Comparison of ENCODE assay signal across 8 cellular contexts in the genomic region with DNA sequence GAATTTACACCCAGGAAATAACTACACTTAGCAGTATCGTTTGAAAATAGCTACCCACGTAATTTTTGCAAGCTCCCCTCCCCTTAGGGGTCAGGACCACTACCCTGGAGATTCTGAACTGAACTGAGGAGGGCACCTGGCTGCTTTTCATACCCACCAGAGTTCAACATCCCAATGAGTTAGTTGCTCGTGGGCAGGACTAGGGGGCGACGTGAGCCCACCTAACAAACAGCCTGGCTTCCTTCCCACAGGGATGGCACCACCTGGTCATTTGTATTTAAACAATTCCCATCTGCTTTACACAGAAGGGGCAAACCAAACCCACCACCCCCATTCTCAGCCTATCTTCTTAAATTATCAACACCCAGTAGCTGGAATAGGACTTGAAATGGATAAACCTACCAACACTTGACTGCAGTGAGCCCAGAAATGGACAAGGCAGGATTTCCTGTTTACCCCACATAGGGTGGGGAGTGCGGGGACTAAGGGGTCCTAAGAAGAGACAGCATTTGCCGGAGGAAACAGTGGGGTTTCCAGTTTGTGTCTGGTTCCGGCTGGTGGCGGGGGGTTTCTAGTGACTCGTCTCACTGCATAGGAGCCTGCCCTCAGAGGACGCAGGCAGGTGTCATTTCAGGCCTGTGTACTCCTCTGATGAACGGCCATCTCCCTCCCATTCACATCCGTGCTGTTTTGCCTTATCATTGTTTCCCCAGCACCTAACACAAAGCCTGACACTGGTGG. TPM values are rescaled to one million over a fixed set of nuclear protein-coding genes. Genes with fewer than 3 reads are reported as not detected.
DNase-seq lines count a peak whose midpoint lies in the region; ATAC-seq, FAIRE-seq and TF ChIP-seq lines count a peak whose summit lies in the region.

No MANE protein-coding gene starts in this region.

- FAIRE-seq in H1 (lab: Jason Lieb, UNC) = peak; percentile 83

- H2AK5ac ChIP-seq in H1 (ENCODE audit: low read depth, low read length) = 0 out of 2 replicates have a peak overlapping the region, but pooled peaks have one; percentile 68

- no peak overlapping the region for H3K14ac ChIP-seq in H1 (ENCODE audit: insufficient read length)

- H2BK12ac ChIP-seq in H1 (ENCODE audit: low read depth, low read length) = no peak overlapping the region

- H3K18ac ChIP-seq in H1 (ENCODE audit: extremely low read depth, low read length) = no peak overlapping the region

- no peaks in the 10 kb centered on the region for H3K23me2 ChIP-seq in H1 (ENCODE audit: low read depth, low read length)

- no peak overlapping the region for H3K27ac ChIP-seq in H1 (ENCODE audit: low read depth, low read length)

- no peaks in the 10 kb centered on the region for H3K27me3 ChIP-seq in H1 (replicated peaks in 1 of 4; ENCODE audit: control insufficient read depth in 3 of 4, extremely low read depth in 1 of 4, insufficient read depth in 3 of 4, low read length in 3 of 4)

- no peak overlapping the region for H2BK120ac ChIP-seq in H1 (replicated peaks; ENCODE audit: low read depth, low read length)

- peaks cover 2 to 11% (median 5%) of the 10 kb centered on the region in 4 experiments; a peak in 4 of 7 replicates for H3K4me1 ChIP-seq in H1 (replicated peaks in 1 of 4; ENCODE audit: control insufficient read depth in 3 of 4, insufficient read depth in 4 of 4, low read length in 3 of 4)

- H4K20me1 ChIP-seq in H1 (replicated peaks in 1 of 2; ENCODE audit: control insufficient read depth in 1 of 2, insufficient read depth in 2 of 2, low read length in 2 of 2) = peaks cover 2 to 4% of the 10 kb centered on the region in 2 experiments

- intact Hi-C loops in activated naive CD4-positive, alpha-beta T cell treated with anti-CD3 and anti-CD28 coated beads for 36 hours (cut with micrococcal nuclease) = loop anchor here (1.0 to 10.0 kb wide), 3 partner anchors 149 to 711 kb away; partner anchors contain the start of gene HRH1

- no peak overlapping the region for H2BK20ac ChIP-seq in H1 (ENCODE audit: low read length)

- ATAC-seq in stimulated activated memory B cell treated with anti-CD40 and anti-IgM and Interleukin-4, amounts not matched to agents 10 μg/mL and 1 μg/mL and 100 μg/mL, for 72 hours = peak; percentile 31

- peaks cover 6% of the 10 kb centered on the region for H3K4me1 Mint-ChIP-seq in activated naive CD4-positive, alpha-beta T cell treated with anti-CD3 and anti-CD28 coated beads for 36 hours (ENCODE audit: low read depth)
- H3K4me1 Mint-ChIP-seq in stimulated activated memory B cell treated with anti-CD40 and anti-IgM and Interleukin-4, amounts not matched to agents 10 μg/mL and 1 μg/mL and 100 μg/mL, for 72 hours = peaks cover 19% of the 10 kb centered on the region

- no peak overlapping the region; the same call in 1 of the 2 replicates for H2BK15ac ChIP-seq in H1 (ENCODE audit: low read length)

- no peaks in the 10 kb centered on the region for H3K79me2 ChIP-seq in H1 (ENCODE audit: control insufficient read depth in 1 of 2, insufficient read depth in 2 of 2, low read length in 2 of 2)

- no peak overlapping the region for H2AFZ ChIP-seq in H1 (ENCODE audit: low read length)

- peak; percentile 81 to 86 for TF ChIP-seq RAD21 in H1 (IDR thresholded peaks at IDR 0.05 in 1 of 2, conservative IDR thresholded peaks at IDR 0.05 in 1 of 2; ENCODE audit: low read depth in 2 of 2, low read length in 2 of 2)

- H4K91ac ChIP-seq in H1 (replicated peaks; ENCODE audit: insufficient read length, low read length) = no peak overlapping the region

- POLR2A ChIA-PET in H1 (lab: Charles Lee; ENCODE audit: partially characterized antibody) = no interaction called here

- no peaks in the 10 kb centered on the region for H3K27me3 Mint-ChIP-seq in activated naive CD4-positive, alpha-beta T cell treated with anti-CD3 and anti-CD28 coated beads for 36 hours (ENCODE audit: low read depth)
- no peaks in the 10 kb centered on the region for H3K27me3 Mint-ChIP-seq in stimulated activated memory B cell treated with anti-CD40 and anti-IgM and Interleukin-4, amounts not matched to agents 10 μg/mL and 1 μg/mL and 100 μg/mL, for 72 hours

- no peak overlapping the region for H3K4me3 Mint-ChIP-seq in activated naive CD4-positive, alpha-beta T cell treated with anti-CD3 and anti-CD28 coated beads for 36 hours
- H3K4me3 Mint-ChIP-seq in stimulated activated memory B cell treated with anti-CD40 and anti-IgM and Interleukin-4, amounts not matched to agents 10 μg/mL and 1 μg/mL and 100 μg/mL, for 72 hours = no peak overlapping the region

- H3K9me3 Mint-ChIP-seq in activated naive CD4-positive, alpha-beta T cell treated with anti-CD3 and anti-CD28 coated beads for 36 hours = no peaks in the 10 kb centered on the region
- no peaks in the 10 kb centered on the region for H3K9me3 Mint-ChIP-seq in stimulated activated memory B cell treated with anti-CD40 and anti-IgM and Interleukin-4, amounts not matched to agents 10 μg/mL and 1 μg/mL and 100 μg/mL, for 72 hours

- H3K23ac ChIP-seq in H1 (ENCODE audit: insufficient read length) = no peak overlapping the region

- H3K4ac ChIP-seq in H1 (replicated peaks; ENCODE audit: insufficient read length, low read depth, low read length) = no peak overlapping the region

- no peaks in the 10 kb centered on the region for H3K9me3 ChIP-seq in H1 (ENCODE audit: insufficient read depth in 2 of 2, low read depth in 1 of 2, low read length in 1 of 2)

- H3K36me3 ChIP-seq in H1 (ENCODE audit: control insufficient read depth in 2 of 4, insufficient read depth in 4 of 4, low read length in 3 of 4) = no peaks in the 10 kb centered on the region

- peak; percentile 26 for DNase-seq in activated naive CD4-positive, alpha-beta T cell treated with anti-CD3 and anti-CD28 coated beads for 36 hours
- DNase-seq in activated naive CD4-positive, alpha-beta T cell (lab: John Stamatoyannopoulos, UW) = no peak
- DNase-seq in NCI-H526 (lab: John Stamatoyannopoulos, UW) (peak; percentile 30 to 66), H1 (ENCODE audit: low read depth in 1 of 2, low spot score in 2 of 2) (no peak), NCI-H2196 (lab: John Stamatoyannopoulos, UW; ENCODE audit: unreplicated experiment) (no peak), DMS153 treated with DMSO at 0.1 percent for 48 hours (lab: John Stamatoyannopoulos, UW; ENCODE audit: unreplicated experiment) (no peak), NCI-H1930 (lab: John Stamatoyannopoulos, UW) (no peak)

- H4K8ac ChIP-seq in H1 (ENCODE audit: extremely low read depth, insufficient read depth, low read length) = no peak overlapping the region

- TF ChIP-seq CTCF in H1 (IDR thresholded peaks at IDR 0.05; ENCODE audit: control extremely low read depth in 1 of 3, insufficient read depth in 1 of 3, low read depth in 1 of 3, low read length in 3 of 3) = peak; percentile 73 to 81 (median 78)

- CTCF ChIA-PET in activated naive CD4-positive, alpha-beta T cell treated with anti-CD3 and anti-CD28 coated beads for 36 hours (lab: Charles Lee) = interaction anchor here (1.1 kb wide), 1 partner anchor 149 kb away, joined by 4 read pairs; no protein-coding TSS in a partner anchor
- CTCF ChIA-PET in H1 (lab: Charles Lee; ENCODE audit: partially characterized antibody) = interaction anchor here (0.6 to 3.4 kb wide), 28 partner anchors 9 to 306 kb away, joined by 3 to 23 read pairs (median 4); no protein-coding TSS in a partner anchor

- H3K79me1 ChIP-seq in H1 (ENCODE audit: low read depth, low read length) = peaks cover 4% of the 10 kb centered on the region

- H3K9ac ChIP-seq in H1 (replicated peaks in 1 of 4; ENCODE audit: extremely low read depth in 1 of 4, low read depth in 3 of 4, low read length in 3 of 4) = no peak overlapping the region

- WGBS in H1 (ENCODE audit: extremely low coverage in 1 of 2, insufficient coverage in 1 of 2, insufficient read length in 1 of 2, insufficient replicate concordance in 2 of 2, low coverage in 1 of 2, low lambda C conversion rate in 2 of 2, missing lambda C conversion rate in 1 of 2), 2 experiments = 67% methylated on average over 13 of the region's 13 CpGs; no CpG with 5 or more reads in 1 of the 2 experiments

- no peak overlapping the region for H2BK5ac ChIP-seq in H1 (ENCODE audit: low read depth, low read length)

- no peak for TF ChIP-seq POLR2A in H1 (IDR thresholded peaks at IDR 0.05; ENCODE audit: control extremely low read depth in 1 of 2, low read depth in 2 of 2, low read length in 2 of 2)

- H4K5ac ChIP-seq in H1 (ENCODE audit: insufficient read length, low read depth, low read length) = no peak overlapping the region

- peak overlapping the region in 1 of 2 experiments; percentile 6; a peak in 2 of 4 replicates for H3K4me2 ChIP-seq in H1 (ENCODE audit: insufficient read depth in 1 of 2, low read depth in 2 of 2, low read length in 2 of 2)

- no peaks in the 10 kb centered on the region for H3K36me3 Mint-ChIP-seq in activated naive CD4-positive, alpha-beta T cell treated with anti-CD3 and anti-CD28 coated beads for 36 hours (ENCODE audit: low read depth)
- no peaks in the 10 kb centered on the region for H3K36me3 Mint-ChIP-seq in stimulated activated memory B cell treated with anti-CD40 and anti-IgM and Interleukin-4, amounts not matched to agents 10 μg/mL and 1 μg/mL and 100 μg/mL, for 72 hours

- no peak overlapping the region for H3K4me3 ChIP-seq in H1 (ENCODE audit: extremely low read depth in 1 of 4, insufficient read depth in 2 of 4, low read depth in 3 of 4, low read length in 4 of 4)

- H3K27ac Mint-ChIP-seq in activated naive CD4-positive, alpha-beta T cell treated with anti-CD3 and anti-CD28 coated beads for 36 hours = no peak overlapping the region
- H3K27ac Mint-ChIP-seq in stimulated activated memory B cell treated with anti-CD40 and anti-IgM and Interleukin-4, amounts not matched to agents 10 μg/mL and 1 μg/mL and 100 μg/mL, for 72 hours = peak overlapping the region; percentile 14

- no peak overlapping the region for H3K56ac ChIP-seq in H1 (replicated peaks; ENCODE audit: insufficient read length, low read depth, low read length)

- no peak for TF ChIP-seq EP300 in H1 (IDR thresholded peaks at IDR 0.05; ENCODE audit: borderline replicate concordance in 1 of 2, low read depth in 2 of 2, low read length in 2 of 2)

TF ChIP-seq in H1, 55 proteins besides CTCF, POLR2A, EP300 and RAD21:
- TF ChIP-seq HDAC6 (IDR thresholded peaks at IDR 0.05; ENCODE audit: low read depth, low read length) (no peak), GABPA (IDR thresholded peaks at IDR 0.05; ENCODE audit: borderline replicate concordance, insufficient read depth, low read length) (no peak)
TF ChIP-seq in H1: peak in this region for 0.

RNA-seq across cellular contexts. Expression of gene VGLL4, which starts 11.6 kb away (rescaled TPM):
- 1 to 10 TPM; 6.3 to 7.7 TPM for total RNA-seq in activated naive CD4-positive, alpha-beta T cell treated with anti-CD3 and anti-CD28 coated beads for 36 hours
- total RNA-seq in H1 (2021; fragmentation: NEBNext Ultra II Directional; extraction: Animal tissue kit (Norgen Biotek cat#: 25700)) = 41.9 and 45.1 TPM in 2 replicates
- polyA plus RNA-seq in H1 (2011; rRNA removed) = 50.0 and 61.4 TPM in 2 replicates
- polyA plus RNA-seq in H1 (2011; cell fraction: cytosol; rRNA removed) = 36.8 TPM
- 47.2 TPM for polyA plus RNA-seq in H1 (2011; cell fraction: nucleus; rRNA removed)
- polyA plus RNA-seq in H1 (2012, experiment 1 of 2) = 25.0 to 30.9 TPM (median 26.7 TPM) in 4 replicates
- polyA plus RNA-seq in H1 (2012, experiment 2 of 2) = 28.4 TPM
- polyA plus RNA-seq in H1 (2013, experiment 1 of 2) = 33.7 TPM
- polyA plus RNA-seq in H1 (2013, experiment 2 of 2) = 33.3 TPM
- 23.2 and 35.7 TPM in 2 replicates for polyA minus RNA-seq in H1 (2011; rRNA and poly(A)+ RNA removed)
- 23.8 TPM for polyA minus RNA-seq in H1 (2011; cell fraction: cytosol; rRNA and poly(A)+ RNA removed)
- 46.4 TPM for polyA minus RNA-seq in H1 (2011; cell fraction: nucleus; rRNA and poly(A)+ RNA removed)

Comparison
In these comparisons a context has a peak if more than half of its experiments do, and no peak if none do; other contexts are left out.
1. DNase-seq: peak in activated naive CD4-positive, alpha-beta T cell treated with anti-CD3 and anti-CD28 coated beads for 36 hours (single experiment) and NCI-H526 (2 of 2); none in activated naive CD4-positive, alpha-beta T cell (0 of 4), H1 (0 of 2), NCI-H2196 (single experiment), DMS153 treated with DMSO at 0.1 percent for 48 hours (single experiment) and NCI-H1930 (0 of 2).